Comparison of ENCODE assay signal across 1 cellular context in genomic region chr5:95728494-95729114, GRCh38.
TF ChIP-seq lines count a peak whose summit lies in the region.

No MANE protein-coding gene starts in this region.

TF ChIP-seq in IMR-90, 13 proteins besides CTCF, POLR2A, EP300 and RAD21 (continued from another document):
- TF ChIP-seq RFX5 (IDR thresholded peaks at IDR 0.05; ENCODE audit: low read depth, low read length) = no peak
